Comparison of ENCODE assay signal across 23 cellular contexts in the genomic region with DNA sequence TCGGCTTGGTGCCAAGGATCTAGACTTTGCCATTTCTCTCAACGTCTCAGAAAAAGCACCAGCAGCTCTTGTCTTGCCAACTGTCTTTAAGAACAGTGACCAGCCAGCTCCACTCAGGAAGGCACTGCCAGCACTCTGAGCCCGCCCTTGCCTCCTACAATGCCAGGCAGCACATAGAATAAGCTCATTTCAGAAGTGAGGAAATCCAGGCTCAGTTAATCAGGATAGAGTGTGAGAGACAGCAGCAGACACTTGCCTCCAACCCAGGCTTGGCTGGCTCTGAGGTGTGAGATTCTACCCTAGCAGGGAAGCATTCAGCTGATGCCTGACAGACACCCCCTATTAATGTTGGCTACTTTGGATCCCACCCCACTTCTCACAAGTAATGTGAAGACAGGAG. TPM values are rescaled to one million over a fixed set of nuclear protein-coding genes. Genes with fewer than 3 reads are reported as not detected.
DNase-seq lines count a peak whose midpoint lies in the region; ATAC-seq and TF ChIP-seq lines count a peak whose summit lies in the region.
"Had no signal": no experiment of that assay in that cellular context is flagged by ENCODE, and none has a peak within 500 bp of the region (broad histone marks: within the 10 kb centered on the region; RNA-seq: fewer than 3 reads in every experiment).

No MANE protein-coding gene starts in this region.

- TF ChIP-seq POLR2A in heart left ventricle (IDR thresholded peaks at IDR 0.05), result no peak

- H3K9me3 ChIP-seq in heart left ventricle, result no peaks in the 10 kb centered on the region
- H3K9me3 ChIP-seq: BLaER1 treated with 17β-estradiol and CSF1 and Interleukin-3, amounts not matched to agents 10 nM and 100 nM; Caco-2; HAP-1 had no signal

- in situ Hi-C loops in ACHN (cut with HindIII; ENCODE audit: low pct_ligation_motif_present, low pct_unique_long_range_greater_than_20kb, low sequenced_read_pairs), result no loop called here

- peaks cover 0 to 25% (median 0%) of the 10 kb centered on the region in 12 donors for H3K4me1 ChIP-seq in heart left ventricle
- H3K4me1 ChIP-seq: Caco-2, HAP-1 had no signal

- intact Hi-C loops in heart left ventricle (cut with DNase I), result loop anchor here in 3 of 10 donors (5.0 to 10.0 kb wide), 2 partner anchors 37 to 320 kb away; no protein-coding TSS in a partner anchor

- H3K27ac ChIP-seq in heart left ventricle, result peak overlapping the region in 11 of 12 donors; percentile 30 to 81 (median 62)
- peak overlapping the region; percentile 50 for H3K27ac ChIP-seq in layer of hippocampus (ENCODE audit: low read depth, low read length)
- H3K27ac ChIP-seq in temporal lobe (ENCODE audit: low read depth, low read length), result peak overlapping the region; percentile 96
- H3K27ac ChIP-seq: 22Rv1; BLaER1 treated with 17β-estradiol and CSF1 and Interleukin-3, amounts not matched to agents 10 nM and 100 nM; KMS-11 had no signal

- ATAC-seq in heart left ventricle, result peak; percentile 57 to 73 (median 64)
- no peak for ATAC-seq in HG03442 (IDR thresholded peaks at IDR 0.05; ENCODE audit: unreplicated experiment)
- ATAC-seq: GM12878 had no signal

- peaks cover 0 to 24% (median 2%) of the 10 kb centered on the region in 9 donors for H3K27me3 ChIP-seq in heart left ventricle
- H3K27me3 ChIP-seq in layer of hippocampus (ENCODE audit: control insufficient read depth, insufficient read depth, low read length), result no peaks in the 10 kb centered on the region

- peak; percentile 35 for DNase-seq in NCI-H446 treated with DMSO at 0.1 percent for 48 hours (lab: John Stamatoyannopoulos, UW)
- no peak for DNase-seq in NCI-H446 (lab: John Stamatoyannopoulos, UW)
- DNase-seq in heart left ventricle, result peak in 3 of 5 donors; percentile 35 to 59 (median 47)
- no peak for DNase-seq in midbrain (lab: John Stamatoyannopoulos, UW)
- no peak for DNase-seq in ACHN
- DNase-seq: Caco-2; CD4-positive, alpha-beta memory T cell; DND-41; IMR-90; NCI-H1105; NCI-H146; NCI-H2029; NCI-H2227 treated with DMSO at 0.1 percent for 48 hours; NCI-H774; OCI-M1 had no signal

- TF ChIP-seq CTCF in heart left ventricle (IDR thresholded peaks at IDR 0.05), result no peak

- no peaks in the 10 kb centered on the region for H3K36me3 ChIP-seq in heart left ventricle
- H3K36me3 ChIP-seq: BLaER1 treated with 17β-estradiol and CSF1 and Interleukin-3, amounts not matched to agents 10 nM and 100 nM; HAP-1 had no signal

- no peak overlapping the region for H3K4me3 ChIP-seq in heart left ventricle
- H3K4me3 ChIP-seq: BLaER1 treated with 17β-estradiol and CSF1 and Interleukin-3, amounts not matched to agents 10 nM and 100 nM; GM12878; HAP-1 had no signal

- 52 to 63% (median 62%) methylated on average over 3 of the region's 3 CpGs; no CpG with 5 or more reads in 1 of the 4 donors for WGBS in heart left ventricle, 4 donors

RNA-seq across cellular contexts. Expression of a gene that starts 4.3 kb away (rescaled TPM):
- 10 to 100 TPM; 14.1 to 41.8 (median 24.2) TPM for total RNA-seq in heart left ventricle
- polyA plus RNA-seq in heart left ventricle, result 10 to 100 TPM in 1 of 2 donors, 1 to 10 TPM in 1; 8.4 to 21.7 TPM
- 16.7 TPM for total RNA-seq in temporal lobe
- total RNA-seq: Caco-2; CD4-positive, alpha-beta memory T cell; GM12878; IMR-90 had no signal
- polyA plus RNA-seq: CD4-positive, alpha-beta memory T cell; GM12878; IMR-90 had no signal

Comparison
In these comparisons a context has a peak if more than half of its experiments do, and no peak if none do; other contexts are left out.
1. DNase-seq: peak in NCI-H446 treated with DMSO at 0.1 percent for 48 hours (single experiment) and heart left ventricle (3 of 5); none in NCI-H446 (0 of 2), midbrain (single experiment) and ACHN (single experiment).
2. Peak in every context shown above with its lines, with median percentiles within 50 percentile points of each other: H3K27ac ChIP-seq.